Comparison of ENCODE assay signal across 20 cellular contexts in genomic region chr17:38960402-38960801, GRCh38. TPM values are rescaled to one million over a fixed set of nuclear protein-coding genes. Genes with fewer than 3 reads are reported as not detected.
"Had no signal": no experiment of that assay in that cellular context is flagged by ENCODE, and none has a peak within 500 bp of the region (broad histone marks: within the 10 kb centered on the region; RNA-seq: fewer than 3 reads in every experiment).

No MANE protein-coding gene starts in this region.

- H3K9me3 ChIP-seq: psoas muscle, right lobe of liver, spleen had no signal

- H3K9me3 Mint-ChIP-seq: brain; stimulated activated memory B cell treated with anti-CD40 and anti-IgM and Interleukin-4, amounts not matched to agents 10 μg/mL and 1 μg/mL and 100 μg/mL, for 72 hours; type B pancreatic cell had no signal

- H3K36me3 Mint-ChIP-seq: brain; stimulated activated memory B cell treated with anti-CD40 and anti-IgM and Interleukin-4, amounts not matched to agents 10 μg/mL and 1 μg/mL and 100 μg/mL, for 72 hours; type B pancreatic cell had no signal

- H3K36me3 ChIP-seq: right lobe of liver, spleen had no signal

- H3K4me3 Mint-ChIP-seq: brain; stimulated activated memory B cell treated with anti-CD40 and anti-IgM and Interleukin-4, amounts not matched to agents 10 μg/mL and 1 μg/mL and 100 μg/mL, for 72 hours; type B pancreatic cell had no signal

- H3K27ac Mint-ChIP-seq: brain; stimulated activated memory B cell treated with anti-CD40 and anti-IgM and Interleukin-4, amounts not matched to agents 10 μg/mL and 1 μg/mL and 100 μg/mL, for 72 hours; type B pancreatic cell had no signal

- DNase-seq: activated CD4-positive, alpha-beta T cell treated with anti-CD3 and anti-CD28 coated beads, Interleukin-2, amount 50 U/mL, for 48 hours; activated CD4-positive, CD25-positive, alpha-beta regulatory T cell; activated gamma-delta T cell treated with Interleukin-2 at 50 U/mL for 16 hours; cerebellar nuclear complex; dermis blood vessel endothelial cell; left colon; psoas muscle; right lobe of liver; SHP77; spleen; stimulated activated CD4-positive, alpha-beta T cell treated with anti-CD3 and anti-CD28 coated beads, Interleukin-1b, Interleukin-23, amount 100 ng/mL, for 48 hours had no signal

- H3K4me1 ChIP-seq: psoas muscle, right lobe of liver had no signal

- H3K27me3 ChIP-seq: right lobe of liver, spleen had no signal

- ATAC-seq: left colon; psoas muscle; right lobe of liver; SK-N-SH treated with all-trans-retinoic acid at 6 μM for 48 hours; stimulated activated memory B cell treated with anti-CD40 and anti-IgM and Interleukin-4, amounts not matched to agents 10 μg/mL and 1 μg/mL and 100 μg/mL, for 72 hours had no signal

- H3K4me3 ChIP-seq: psoas muscle, right lobe of liver, spleen had no signal

- H3K4me1 Mint-ChIP-seq: brain; stimulated activated memory B cell treated with anti-CD40 and anti-IgM and Interleukin-4, amounts not matched to agents 10 μg/mL and 1 μg/mL and 100 μg/mL, for 72 hours had no signal

- H3K27me3 Mint-ChIP-seq: stimulated activated memory B cell treated with anti-CD40 and anti-IgM and Interleukin-4, amounts not matched to agents 10 μg/mL and 1 μg/mL and 100 μg/mL, for 72 hours; type B pancreatic cell had no signal

- H3K27ac ChIP-seq: psoas muscle, right lobe of liver, spleen had no signal

RNA-seq across cellular contexts. Expression of gene FBXO47, which starts 6.8 kb away (rescaled TPM):
- total RNA-seq: dermis blood vessel endothelial cell, left colon, lung microvascular endothelial cell, mucosa of gallbladder, osteoblast, psoas muscle, right lobe of liver, spleen had no signal
- polyA plus RNA-seq: esophagus, neural cell had no signal
